ENCODE assay signal across 1 cellular context in the genomic region with DNA sequence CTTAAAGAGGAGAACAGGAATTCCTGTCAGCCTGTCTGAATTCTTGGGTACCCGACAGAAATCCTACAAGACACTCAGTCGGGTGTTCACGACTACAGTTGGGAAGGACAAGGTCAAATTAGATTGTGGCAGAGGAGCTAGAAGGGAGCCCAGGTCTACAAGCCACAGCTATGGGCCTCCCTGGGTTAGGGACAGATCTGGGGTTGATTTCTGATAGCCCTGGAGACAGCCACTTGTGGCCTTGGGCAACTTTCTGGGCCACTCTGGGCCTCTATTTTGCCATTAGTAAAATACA.
TF ChIP-seq lines count a peak whose summit lies in the region.

No MANE protein-coding gene starts in this region.

TF ChIP-seq in IMR-90, 13 proteins besides CTCF, POLR2A, EP300 and RAD21 (continued from another document):
- TF ChIP-seq NFE2L2 (IDR thresholded peaks at IDR 0.05; ENCODE audit: low read depth, low read length): no peak
- no peak for TF ChIP-seq MXI1 (IDR thresholded peaks at IDR 0.05; ENCODE audit: borderline replicate concordance, low read depth, low read length)
- no peak for TF ChIP-seq CHD1 (IDR thresholded peaks at IDR 0.05; ENCODE audit: low read depth, low read length)
- TF ChIP-seq, protein P1, sequence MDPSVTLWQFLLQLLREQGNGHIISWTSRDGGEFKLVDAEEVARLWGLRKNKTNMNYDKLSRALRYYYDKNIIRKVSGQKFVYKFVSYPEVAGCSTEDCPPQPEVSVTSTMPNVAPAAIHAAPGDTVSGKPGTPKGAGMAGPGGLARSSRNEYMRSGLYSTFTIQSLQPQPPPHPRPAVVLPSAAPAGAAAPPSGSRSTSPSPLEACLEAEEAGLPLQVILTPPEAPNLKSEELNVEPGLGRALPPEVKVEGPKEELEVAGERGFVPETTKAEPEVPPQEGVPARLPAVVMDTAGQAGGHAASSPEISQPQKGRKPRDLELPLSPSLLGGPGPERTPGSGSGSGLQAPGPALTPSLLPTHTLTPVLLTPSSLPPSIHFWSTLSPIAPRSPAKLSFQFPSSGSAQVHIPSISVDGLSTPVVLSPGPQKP (IDR thresholded peaks at IDR 0.05; ENCODE audit: borderline replicate concordance, low read depth, low read length): no peak
